ENCODE assay signal across 1 cellular context in the genomic region with DNA sequence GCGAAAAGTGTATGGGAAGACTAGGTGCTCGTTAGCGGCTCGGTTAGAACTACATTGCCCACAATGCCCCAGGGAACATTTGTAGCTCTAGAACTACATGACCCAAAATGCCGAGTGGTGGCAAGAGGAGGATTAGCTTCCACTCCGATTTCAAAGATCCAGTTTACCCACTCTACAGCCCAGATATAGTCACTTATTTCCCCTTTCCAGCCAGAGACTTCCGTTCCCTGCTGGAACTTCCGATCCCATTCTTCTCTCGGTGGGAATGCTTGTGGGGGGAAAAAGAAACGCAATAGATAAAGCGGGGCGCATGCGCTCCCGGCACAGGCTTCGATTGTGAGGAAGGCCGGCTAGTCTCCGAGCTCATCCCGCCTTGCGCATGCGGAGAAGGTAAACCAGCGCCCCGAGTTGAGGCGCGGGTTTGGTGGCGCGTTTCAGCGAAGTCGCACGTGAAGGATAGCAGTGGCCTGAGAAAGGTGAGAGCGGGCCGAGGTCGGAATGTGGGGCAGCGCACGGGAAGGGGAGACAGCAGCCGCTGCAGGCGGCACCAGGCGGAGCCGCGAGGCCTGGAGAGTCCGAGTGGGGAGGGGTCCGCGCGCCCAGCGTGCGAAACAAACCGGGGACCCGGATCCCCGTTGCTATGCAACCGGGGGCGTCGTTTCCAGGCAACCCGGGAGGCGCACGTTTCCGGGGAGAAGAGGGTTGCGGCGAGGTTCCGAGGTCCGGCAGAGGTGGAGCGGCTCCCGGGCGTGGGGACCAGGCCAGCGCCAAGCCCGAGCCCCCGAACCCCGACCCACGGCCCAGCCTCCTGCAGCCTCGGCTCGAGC.
TF ChIP-seq lines count a peak whose summit lies in the region.

A gene with protein sequence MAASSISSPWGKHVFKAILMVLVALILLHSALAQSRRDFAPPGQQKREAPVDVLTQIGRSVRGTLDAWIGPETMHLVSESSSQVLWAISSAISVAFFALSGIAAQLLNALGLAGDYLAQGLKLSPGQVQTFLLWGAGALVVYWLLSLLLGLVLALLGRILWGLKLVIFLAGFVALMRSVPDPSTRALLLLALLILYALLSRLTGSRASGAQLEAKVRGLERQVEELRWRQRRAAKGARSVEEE (plus strand): TSS at position 366 of the 827 bp plus-strand sequence. CDS start 5,536 bp downstream, outside the sequence.

TF ChIP-seq in K562, 482 proteins besides CTCF, POLR2A, EP300 and RAD21 (continued from another document and continues in another):
- TF ChIP-seq, protein P1, sequence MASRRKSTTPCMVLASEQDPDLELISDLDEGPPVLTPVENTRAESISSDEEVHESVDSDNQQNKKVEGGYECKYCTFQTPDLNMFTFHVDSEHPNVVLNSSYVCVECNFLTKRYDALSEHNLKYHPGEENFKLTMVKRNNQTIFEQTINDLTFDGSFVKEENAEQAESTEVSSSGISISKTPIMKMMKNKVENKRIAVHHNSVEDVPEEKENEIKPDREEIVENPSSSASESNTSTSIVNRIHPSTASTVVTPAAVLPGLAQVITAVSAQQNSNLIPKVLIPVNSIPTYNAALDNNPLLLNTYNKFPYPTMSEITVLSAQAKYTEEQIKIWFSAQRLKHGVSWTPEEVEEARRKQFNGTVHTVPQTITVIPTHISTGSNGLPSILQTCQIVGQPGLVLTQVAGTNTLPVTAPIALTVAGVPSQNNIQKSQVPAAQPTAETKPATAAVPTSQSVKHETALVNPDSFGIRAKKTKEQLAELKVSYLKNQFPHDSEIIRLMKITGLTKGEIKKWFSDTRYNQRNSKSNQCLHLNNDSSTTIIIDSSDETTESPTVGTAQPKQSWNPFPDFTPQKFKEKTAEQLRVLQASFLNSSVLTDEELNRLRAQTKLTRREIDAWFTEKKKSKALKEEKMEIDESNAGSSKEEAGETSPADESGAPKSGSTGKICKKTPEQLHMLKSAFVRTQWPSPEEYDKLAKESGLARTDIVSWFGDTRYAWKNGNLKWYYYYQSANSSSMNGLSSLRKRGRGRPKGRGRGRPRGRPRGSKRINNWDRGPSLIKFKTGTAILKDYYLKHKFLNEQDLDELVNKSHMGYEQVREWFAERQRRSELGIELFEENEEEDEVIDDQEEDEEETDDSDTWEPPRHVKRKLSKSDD (conservative IDR thresholded peaks at IDR 0.05; ENCODE audit: low read length): no peak
- TF ChIP-seq ZC3H4 (CRISPR knock-in tag; IDR thresholded peaks at IDR 0.05; ENCODE audit: borderline replicate concordance) (no peak), CXXC5 (CRISPR knock-in tag; IDR thresholded peaks at IDR 0.05) (peak; percentile 80), ZNF174 (CRISPR knock-in tag; IDR thresholded peaks at IDR 0.05) (no peak), ZFP1 (CRISPR knock-in tag; IDR thresholded peaks at IDR 0.05) (no peak), NELFE (IDR thresholded peaks at IDR 0.05; ENCODE audit: insufficient read depth, insufficient read length) (no peak), RBFOX2 (IDR thresholded peaks at IDR 0.05; ENCODE audit: low read depth, low read length) (peak; percentile 87), MEF2A (IDR thresholded peaks at IDR 0.05; ENCODE audit: control insufficient read depth, low read depth, low read length) (no peak), ZNF384 (IDR thresholded peaks at IDR 0.05; ENCODE audit: low read depth, low read length) (no peak), XRCC3 (IDR thresholded peaks at IDR 0.05) (no peak), PURB (CRISPR knock-in tag; IDR thresholded peaks at IDR 0.05; ENCODE audit: low read depth) (no peak), ZNF780A (CRISPR knock-in tag; IDR thresholded peaks at IDR 0.05) (no peak), PML (IDR thresholded peaks at IDR 0.05; ENCODE audit: low read length) (no peak; the same call in 1 of the 2 replicates), MTA3 (IDR thresholded peaks at IDR 0.05; ENCODE audit: borderline replicate concordance) (no peak), GABPB1 (CRISPR knock-in tag; IDR thresholded peaks at IDR 0.05) (peak; percentile 69), NUFIP1 (IDR thresholded peaks at IDR 0.05; ENCODE audit: partially characterized antibody) (no peak), NR4A1 (CRISPR knock-in tag; IDR thresholded peaks at IDR 0.05) (no peak), NR4A1 (tag; IDR thresholded peaks at IDR 0.05) (0 out of 2 replicates have a peak, but pooled peaks have one; percentile 49), FOXJ3 (CRISPR knock-in tag; IDR thresholded peaks at IDR 0.05) (no peak), ZBTB8A (IDR thresholded peaks at IDR 0.05; ENCODE audit: partially characterized antibody) (no peak), KAT8 (IDR thresholded peaks at IDR 0.05; ENCODE audit: low read depth) (no peak), NCOA4 (IDR thresholded peaks at IDR 0.05; ENCODE audit: partially characterized antibody) (no peak), RBM22 (IDR thresholded peaks at IDR 0.05; ENCODE audit: low read depth, low read length, poor library complexity, severe bottlenecking) (peak; percentile 40), BRD4 (IDR thresholded peaks at IDR 0.05) (no peak)
- TF ChIP-seq, protein P2, sequence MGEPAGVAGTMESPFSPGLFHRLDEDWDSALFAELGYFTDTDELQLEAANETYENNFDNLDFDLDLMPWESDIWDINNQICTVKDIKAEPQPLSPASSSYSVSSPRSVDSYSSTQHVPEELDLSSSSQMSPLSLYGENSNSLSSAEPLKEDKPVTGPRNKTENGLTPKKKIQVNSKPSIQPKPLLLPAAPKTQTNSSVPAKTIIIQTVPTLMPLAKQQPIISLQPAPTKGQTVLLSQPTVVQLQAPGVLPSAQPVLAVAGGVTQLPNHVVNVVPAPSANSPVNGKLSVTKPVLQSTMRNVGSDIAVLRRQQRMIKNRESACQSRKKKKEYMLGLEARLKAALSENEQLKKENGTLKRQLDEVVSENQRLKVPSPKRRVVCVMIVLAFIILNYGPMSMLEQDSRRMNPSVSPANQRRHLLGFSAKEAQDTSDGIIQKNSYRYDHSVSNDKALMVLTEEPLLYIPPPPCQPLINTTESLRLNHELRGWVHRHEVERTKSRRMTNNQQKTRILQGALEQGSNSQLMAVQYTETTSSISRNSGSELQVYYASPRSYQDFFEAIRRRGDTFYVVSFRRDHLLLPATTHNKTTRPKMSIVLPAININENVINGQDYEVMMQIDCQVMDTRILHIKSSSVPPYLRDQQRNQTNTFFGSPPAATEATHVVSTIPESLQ (CRISPR knock-in tag; IDR thresholded peaks at IDR 0.05): peak; percentile 99
- TF ChIP-seq, protein P3, sequence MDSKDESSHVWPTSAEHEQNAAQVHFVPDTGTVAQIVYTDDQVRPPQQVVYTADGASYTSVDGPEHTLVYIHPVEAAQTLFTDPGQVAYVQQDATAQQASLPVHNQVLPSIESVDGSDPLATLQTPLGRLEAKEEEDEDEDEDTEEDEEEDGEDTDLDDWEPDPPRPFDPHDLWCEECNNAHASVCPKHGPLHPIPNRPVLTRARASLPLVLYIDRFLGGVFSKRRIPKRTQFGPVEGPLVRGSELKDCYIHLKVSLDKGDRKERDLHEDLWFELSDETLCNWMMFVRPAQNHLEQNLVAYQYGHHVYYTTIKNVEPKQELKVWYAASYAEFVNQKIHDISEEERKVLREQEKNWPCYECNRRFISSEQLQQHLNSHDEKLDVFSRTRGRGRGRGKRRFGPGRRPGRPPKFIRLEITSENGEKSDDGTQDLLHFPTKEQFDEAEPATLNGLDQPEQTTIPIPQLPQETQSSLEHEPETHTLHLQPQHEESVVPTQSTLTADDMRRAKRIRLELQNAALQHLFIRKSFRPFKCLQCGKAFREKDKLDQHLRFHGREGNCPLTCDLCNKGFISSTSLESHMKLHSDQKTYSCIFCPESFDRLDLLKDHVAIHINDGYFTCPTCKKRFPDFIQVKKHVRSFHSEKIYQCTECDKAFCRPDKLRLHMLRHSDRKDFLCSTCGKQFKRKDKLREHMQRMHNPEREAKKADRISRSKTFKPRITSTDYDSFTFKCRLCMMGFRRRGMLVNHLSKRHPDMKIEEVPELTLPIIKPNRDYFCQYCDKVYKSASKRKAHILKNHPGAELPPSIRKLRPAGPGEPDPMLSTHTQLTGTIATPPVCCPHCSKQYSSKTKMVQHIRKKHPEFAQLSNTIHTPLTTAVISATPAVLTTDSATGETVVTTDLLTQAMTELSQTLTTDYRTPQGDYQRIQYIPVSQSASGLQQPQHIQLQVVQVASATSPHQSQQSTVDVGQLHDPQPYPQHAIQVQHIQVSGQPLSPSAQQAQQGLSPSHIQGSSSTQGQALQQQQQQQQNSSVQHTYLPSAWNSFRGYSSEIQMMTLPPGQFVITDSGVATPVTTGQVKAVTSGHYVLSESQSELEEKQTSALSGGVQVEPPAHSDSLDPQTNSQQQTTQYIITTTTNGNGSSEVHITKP (IDR thresholded peaks at IDR 0.05; ENCODE audit: partially characterized antibody): no peak
- TF ChIP-seq, protein P4, sequence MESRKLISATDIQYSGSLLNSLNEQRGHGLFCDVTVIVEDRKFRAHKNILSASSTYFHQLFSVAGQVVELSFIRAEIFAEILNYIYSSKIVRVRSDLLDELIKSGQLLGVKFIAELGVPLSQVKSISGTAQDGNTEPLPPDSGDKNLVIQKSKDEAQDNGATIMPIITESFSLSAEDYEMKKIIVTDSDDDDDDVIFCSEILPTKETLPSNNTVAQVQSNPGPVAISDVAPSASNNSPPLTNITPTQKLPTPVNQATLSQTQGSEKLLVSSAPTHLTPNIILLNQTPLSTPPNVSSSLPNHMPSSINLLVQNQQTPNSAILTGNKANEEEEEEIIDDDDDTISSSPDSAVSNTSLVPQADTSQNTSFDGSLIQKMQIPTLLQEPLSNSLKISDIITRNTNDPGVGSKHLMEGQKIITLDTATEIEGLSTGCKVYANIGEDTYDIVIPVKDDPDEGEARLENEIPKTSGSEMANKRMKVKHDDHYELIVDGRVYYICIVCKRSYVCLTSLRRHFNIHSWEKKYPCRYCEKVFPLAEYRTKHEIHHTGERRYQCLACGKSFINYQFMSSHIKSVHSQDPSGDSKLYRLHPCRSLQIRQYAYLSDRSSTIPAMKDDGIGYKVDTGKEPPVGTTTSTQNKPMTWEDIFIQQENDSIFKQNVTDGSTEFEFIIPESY (CRISPR knock-in tag; IDR thresholded peaks at IDR 0.05): no peak; the same call in 1 of the 2 replicates
- TF ChIP-seq, protein P5, sequence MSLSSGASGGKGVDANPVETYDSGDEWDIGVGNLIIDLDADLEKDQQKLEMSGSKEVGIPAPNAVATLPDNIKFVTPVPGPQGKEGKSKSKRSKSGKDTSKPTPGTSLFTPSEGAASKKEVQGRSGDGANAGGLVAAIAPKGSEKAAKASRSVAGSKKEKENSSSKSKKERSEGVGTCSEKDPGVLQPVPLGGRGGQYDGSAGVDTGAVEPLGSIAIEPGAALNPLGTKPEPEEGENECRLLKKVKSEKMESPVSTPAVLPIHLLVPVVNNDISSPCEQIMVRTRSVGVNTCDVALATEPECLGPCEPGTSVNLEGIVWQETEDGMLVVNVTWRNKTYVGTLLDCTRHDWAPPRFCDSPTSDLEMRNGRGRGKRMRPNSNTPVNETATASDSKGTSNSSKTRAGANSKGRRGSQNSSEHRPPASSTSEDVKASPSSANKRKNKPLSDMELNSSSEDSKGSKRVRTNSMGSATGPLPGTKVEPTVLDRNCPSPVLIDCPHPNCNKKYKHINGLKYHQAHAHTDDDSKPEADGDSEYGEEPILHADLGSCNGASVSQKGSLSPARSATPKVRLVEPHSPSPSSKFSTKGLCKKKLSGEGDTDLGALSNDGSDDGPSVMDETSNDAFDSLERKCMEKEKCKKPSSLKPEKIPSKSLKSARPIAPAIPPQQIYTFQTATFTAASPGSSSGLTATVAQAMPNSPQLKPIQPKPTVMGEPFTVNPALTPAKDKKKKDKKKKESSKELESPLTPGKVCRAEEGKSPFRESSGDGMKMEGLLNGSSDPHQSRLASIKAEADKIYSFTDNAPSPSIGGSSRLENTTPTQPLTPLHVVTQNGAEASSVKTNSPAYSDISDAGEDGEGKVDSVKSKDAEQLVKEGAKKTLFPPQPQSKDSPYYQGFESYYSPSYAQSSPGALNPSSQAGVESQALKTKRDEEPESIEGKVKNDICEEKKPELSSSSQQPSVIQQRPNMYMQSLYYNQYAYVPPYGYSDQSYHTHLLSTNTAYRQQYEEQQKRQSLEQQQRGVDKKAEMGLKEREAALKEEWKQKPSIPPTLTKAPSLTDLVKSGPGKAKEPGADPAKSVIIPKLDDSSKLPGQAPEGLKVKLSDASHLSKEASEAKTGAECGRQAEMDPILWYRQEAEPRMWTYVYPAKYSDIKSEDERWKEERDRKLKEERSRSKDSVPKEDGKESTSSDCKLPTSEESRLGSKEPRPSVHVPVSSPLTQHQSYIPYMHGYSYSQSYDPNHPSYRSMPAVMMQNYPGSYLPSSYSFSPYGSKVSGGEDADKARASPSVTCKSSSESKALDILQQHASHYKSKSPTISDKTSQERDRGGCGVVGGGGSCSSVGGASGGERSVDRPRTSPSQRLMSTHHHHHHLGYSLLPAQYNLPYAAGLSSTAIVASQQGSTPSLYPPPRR (CRISPR knock-in tag; IDR thresholded peaks at IDR 0.05; ENCODE audit: borderline replicate concordance): peak; percentile 65
- TF ChIP-seq, protein P6, sequence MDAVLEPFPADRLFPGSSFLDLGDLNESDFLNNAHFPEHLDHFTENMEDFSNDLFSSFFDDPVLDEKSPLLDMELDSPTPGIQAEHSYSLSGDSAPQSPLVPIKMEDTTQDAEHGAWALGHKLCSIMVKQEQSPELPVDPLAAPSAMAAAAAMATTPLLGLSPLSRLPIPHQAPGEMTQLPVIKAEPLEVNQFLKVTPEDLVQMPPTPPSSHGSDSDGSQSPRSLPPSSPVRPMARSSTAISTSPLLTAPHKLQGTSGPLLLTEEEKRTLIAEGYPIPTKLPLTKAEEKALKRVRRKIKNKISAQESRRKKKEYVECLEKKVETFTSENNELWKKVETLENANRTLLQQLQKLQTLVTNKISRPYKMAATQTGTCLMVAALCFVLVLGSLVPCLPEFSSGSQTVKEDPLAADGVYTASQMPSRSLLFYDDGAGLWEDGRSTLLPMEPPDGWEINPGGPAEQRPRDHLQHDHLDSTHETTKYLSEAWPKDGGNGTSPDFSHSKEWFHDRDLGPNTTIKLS (IDR thresholded peaks at IDR 0.05; ENCODE audit: borderline replicate concordance, low read depth): peak; percentile 85; the same call in 1 of the 2 replicates
- TF ChIP-seq, protein P7, sequence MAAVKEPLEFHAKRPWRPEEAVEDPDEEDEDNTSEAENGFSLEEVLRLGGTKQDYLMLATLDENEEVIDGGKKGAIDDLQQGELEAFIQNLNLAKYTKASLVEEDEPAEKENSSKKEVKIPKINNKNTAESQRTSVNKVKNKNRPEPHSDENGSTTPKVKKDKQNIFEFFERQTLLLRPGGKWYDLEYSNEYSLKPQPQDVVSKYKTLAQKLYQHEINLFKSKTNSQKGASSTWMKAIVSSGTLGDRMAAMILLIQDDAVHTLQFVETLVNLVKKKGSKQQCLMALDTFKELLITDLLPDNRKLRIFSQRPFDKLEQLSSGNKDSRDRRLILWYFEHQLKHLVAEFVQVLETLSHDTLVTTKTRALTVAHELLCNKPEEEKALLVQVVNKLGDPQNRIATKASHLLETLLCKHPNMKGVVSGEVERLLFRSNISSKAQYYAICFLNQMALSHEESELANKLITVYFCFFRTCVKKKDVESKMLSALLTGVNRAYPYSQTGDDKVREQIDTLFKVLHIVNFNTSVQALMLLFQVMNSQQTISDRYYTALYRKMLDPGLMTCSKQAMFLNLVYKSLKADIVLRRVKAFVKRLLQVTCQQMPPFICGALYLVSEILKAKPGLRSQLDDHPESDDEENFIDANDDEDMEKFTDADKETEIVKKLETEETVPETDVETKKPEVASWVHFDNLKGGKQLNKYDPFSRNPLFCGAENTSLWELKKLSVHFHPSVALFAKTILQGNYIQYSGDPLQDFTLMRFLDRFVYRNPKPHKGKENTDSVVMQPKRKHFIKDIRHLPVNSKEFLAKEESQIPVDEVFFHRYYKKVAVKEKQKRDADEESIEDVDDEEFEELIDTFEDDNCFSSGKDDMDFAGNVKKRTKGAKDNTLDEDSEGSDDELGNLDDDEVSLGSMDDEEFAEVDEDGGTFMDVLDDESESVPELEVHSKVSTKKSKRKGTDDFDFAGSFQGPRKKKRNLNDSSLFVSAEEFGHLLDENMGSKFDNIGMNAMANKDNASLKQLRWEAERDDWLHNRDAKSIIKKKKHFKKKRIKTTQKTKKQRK (IDR thresholded peaks at IDR 0.05; ENCODE audit: borderline replicate concordance, low read depth, low read length): no peak
